Comparison of ENCODE assay signal across 17 cellular contexts in the genomic region with DNA sequence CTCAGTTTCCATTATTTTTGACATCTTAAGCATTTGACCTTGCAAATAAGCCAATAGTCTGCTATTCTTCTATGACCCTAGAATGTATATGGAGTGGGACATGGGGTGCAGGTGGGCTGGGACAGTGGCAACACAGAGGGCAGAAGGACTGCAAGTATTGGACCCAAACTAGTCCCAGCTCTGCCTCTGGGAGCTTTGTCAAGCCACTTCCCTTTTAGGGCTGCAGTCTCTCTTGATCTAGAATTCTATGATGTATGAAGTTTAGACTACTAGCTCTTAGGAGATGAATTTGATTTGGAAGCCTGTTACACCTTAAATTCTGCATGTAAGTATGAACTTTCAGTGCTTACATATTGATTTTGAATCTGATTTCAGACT. TPM values are rescaled to one million over a fixed set of nuclear protein-coding genes. Genes with fewer than 3 reads are reported as not detected.
A peak's percentile ranks its signal among the peaks of the same experiment; 100 is the strongest.
DNase-seq lines count a peak whose midpoint lies in the region; ATAC-seq, FAIRE-seq and TF ChIP-seq lines count a peak whose summit lies in the region.
"Had no signal": no experiment of that assay in that cellular context is flagged by ENCODE, and none has a peak within 500 bp of the region (broad histone marks: within the 10 kb centered on the region; RNA-seq: fewer than 3 reads in every experiment).

No MANE protein-coding gene starts in this region.

- H3K27ac Mint-ChIP-seq in glutamatergic neuron (ENCODE audit: unreplicated experiment), result no peak overlapping the region
- no peak overlapping the region for H3K27ac Mint-ChIP-seq in nephron progenitor cell
- H3K27ac Mint-ChIP-seq: CD4-positive, alpha-beta T cell had no signal

- DNase-seq in GM19239 (ENCODE audit: insufficient read length, low spot score) (no peak), glutamatergic neuron (no peak), left ventricle myocardium superior (no peak), ecto neural progenitor cell (ENCODE audit: low spot score) (no peak), nephron progenitor cell (no peak)
- DNase-seq in activated naive CD4-positive, alpha-beta T cell treated with Interleukin-2 at 50 U/mL for 16 hours, result no peak
- DNase-seq: amygdala; CD4-positive, alpha-beta T cell; dorsolateral prefrontal cortex; foreskin fibroblast; GDM1; GOT3; NCI-H82; substantia nigra had no signal

- H3K27me3 Mint-ChIP-seq in glutamatergic neuron (ENCODE audit: unreplicated experiment), result no peaks in the 10 kb centered on the region
- H3K27me3 Mint-ChIP-seq in nephron progenitor cell (ENCODE audit: low read depth, poor library complexity), result no peaks in the 10 kb centered on the region

- FAIRE-seq in GM19239 (lab: Jason Lieb, UNC), result peak; percentile 79
- FAIRE-seq: keratinocyte had no signal

- H3K36me3 Mint-ChIP-seq in glutamatergic neuron (ENCODE audit: unreplicated experiment) (no peaks in the 10 kb centered on the region), nephron progenitor cell (ENCODE audit: low read depth) (no peaks in the 10 kb centered on the region)

- TF ChIP-seq CTCF in glutamatergic neuron (IDR thresholded peaks at IDR 0.05; ENCODE audit: partially characterized antibody, unreplicated experiment) (no peak), nephron progenitor cell (IDR thresholded peaks at IDR 0.05) (no peak)

- H3K4me1 Mint-ChIP-seq in glutamatergic neuron (ENCODE audit: low read depth, unreplicated experiment) (peaks cover 10% of the 10 kb centered on the region), nephron progenitor cell (peaks cover 6% of the 10 kb centered on the region)

- intact Hi-C loops in left ventricle myocardium superior (cut with micrococcal nuclease), result no loop called here

- H3K9me3 Mint-ChIP-seq in glutamatergic neuron (ENCODE audit: unreplicated experiment) (peaks cover 1% of the 10 kb centered on the region), nephron progenitor cell (no peaks in the 10 kb centered on the region)
- H3K9me3 Mint-ChIP-seq: CD4-positive, alpha-beta T cell had no signal

- ATAC-seq in GM21786 (IDR thresholded peaks at IDR 0.05; ENCODE audit: unreplicated experiment) (peak; percentile 25), HG03135 (IDR thresholded peaks at IDR 0.05; ENCODE audit: unreplicated experiment) (peak; percentile 32), left ventricle myocardium superior (no peak)

- H3K4me3 Mint-ChIP-seq in glutamatergic neuron (ENCODE audit: unreplicated experiment) (peak overlapping the region; percentile 4), nephron progenitor cell (no peak overlapping the region)
- H3K4me3 Mint-ChIP-seq: CD4-positive, alpha-beta T cell had no signal

RNA-seq across cellular contexts. Expression of gene IL5RA, which starts 27.6 kb away (rescaled TPM):
- total RNA-seq in glutamatergic neuron (ENCODE audit: unreplicated experiment) (not detected), left ventricle myocardium superior (0.17 TPM)

RNA-seq across cellular contexts. Expression of gene TRNT1, which starts 44.2 kb away (rescaled TPM):
- 27.3 TPM for total RNA-seq in glutamatergic neuron (ENCODE audit: unreplicated experiment)
- total RNA-seq in left ventricle myocardium superior, result 12.6 TPM
